Comparison of ENCODE assay signal across 9 cellular contexts in the genomic region with DNA sequence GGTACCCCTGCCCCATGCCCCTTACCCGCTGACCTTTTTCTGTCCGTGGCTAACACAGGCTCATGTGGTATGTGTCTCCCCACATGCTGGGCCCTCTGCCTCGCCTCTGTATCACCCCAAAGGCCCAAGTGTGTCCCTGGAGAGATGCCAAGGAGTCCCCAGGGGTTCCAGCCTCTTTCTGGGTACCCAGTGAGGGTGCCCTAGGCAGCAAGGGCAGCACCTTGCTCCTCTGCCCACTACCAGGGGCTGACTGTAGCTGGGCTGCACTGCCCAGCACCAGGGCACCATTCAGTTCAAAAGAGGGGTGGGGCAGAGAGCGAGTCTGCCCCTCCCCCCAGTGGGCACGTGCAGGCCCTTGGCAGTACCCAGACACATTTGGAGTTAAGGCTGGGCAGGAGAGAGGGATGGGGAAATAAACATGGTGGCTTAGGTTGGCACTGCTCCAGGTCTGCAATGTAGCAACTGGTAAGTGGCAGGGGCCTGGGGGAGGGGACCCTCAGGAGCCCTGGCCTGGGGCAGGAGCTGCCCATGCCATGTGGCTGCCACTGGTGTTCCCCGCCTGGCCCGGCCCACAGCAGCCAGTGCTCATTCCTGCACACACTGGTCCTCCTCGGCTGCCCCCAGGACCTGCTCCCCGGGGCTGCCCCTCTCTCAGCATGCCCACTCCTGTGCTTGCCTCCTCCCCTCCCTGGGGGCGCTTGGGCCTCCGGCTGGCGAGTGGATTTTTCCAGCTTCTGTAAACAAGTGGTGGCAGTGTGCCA. TPM values are rescaled to one million over a fixed set of nuclear protein-coding genes. Genes with fewer than 3 reads are reported as not detected.
A peak's percentile ranks its signal among the peaks of the same experiment; 100 is the strongest.
DNase-seq lines count a peak whose midpoint lies in the region; ATAC-seq and TF ChIP-seq lines count a peak whose summit lies in the region.
"Had no signal": no experiment of that assay in that cellular context is flagged by ENCODE, and none has a peak within 500 bp of the region (broad histone marks: within the 10 kb centered on the region; RNA-seq: fewer than 3 reads in every experiment).

No MANE protein-coding gene starts in this region.

- H3K27ac ChIP-seq in Karpas-422 (ENCODE audit: low read length): no peak overlapping the region
- H3K27ac ChIP-seq in Peyer's patch: peak overlapping the region; percentile 78 to 100 (median 94)

- no peak for TF ChIP-seq POLR2A in Peyer's patch (IDR thresholded peaks at IDR 0.05)

- no peak for DNase-seq in Karpas-422
- DNase-seq in Peyer's patch: peak in 2 of 3 donors; percentile 82 to 85
- peak; percentile 58 for DNase-seq in fibroblast of peridontal ligament (ENCODE audit: extremely low read depth)
- DNase-seq in pons (ENCODE audit: low spot score): peak; percentile 92
- no peak for DNase-seq in activated CD4-positive, CD25-positive, alpha-beta regulatory T cell treated with anti-CD3 and anti-CD28 coated beads, Interleukin-2, amount 50 U/mL, for 72 hours
- DNase-seq in stimulated activated CD4-positive, alpha-beta T cell treated with anti-CD3 and anti-CD28 coated beads, Interleukin-15, amount 100 ng/mL, for 24 hours: no peak

- no peak overlapping the region for H3K4me3 ChIP-seq in Karpas-422 (ENCODE audit: low read length)
- H3K4me3 ChIP-seq in Peyer's patch: peak overlapping the region in 2 of 4 donors; percentile 40 to 48

- H3K9me2 ChIP-seq in Karpas-422 (replicated peaks; ENCODE audit: insufficient read depth, low read length): no peaks in the 10 kb centered on the region

- ATAC-seq in HG03039 (IDR thresholded peaks at IDR 0.05; ENCODE audit: unreplicated experiment) (no peak), HG03442 (IDR thresholded peaks at IDR 0.05; ENCODE audit: unreplicated experiment) (no peak)

- peaks cover 40% of the 10 kb centered on the region for H3K4me1 ChIP-seq in Karpas-422 (ENCODE audit: low read length)
- peaks cover 36 to 96% (median 60%) of the 10 kb centered on the region in 4 donors for H3K4me1 ChIP-seq in Peyer's patch

- H3K79me2 ChIP-seq in Karpas-422 (ENCODE audit: low read length): no peaks in the 10 kb centered on the region

- TF ChIP-seq CTCF in Peyer's patch (IDR thresholded peaks at IDR 0.05): no peak

- H3K27me3 ChIP-seq in Karpas-422 (ENCODE audit: low read length) (no peaks in the 10 kb centered on the region), Peyer's patch (no peaks in the 10 kb centered on the region)

- no peak overlapping the region for H3K9ac ChIP-seq in Karpas-422 (ENCODE audit: low read length)

- no peaks in the 10 kb centered on the region for H3K9me3 ChIP-seq in Karpas-422 (ENCODE audit: low read length)
- no peaks in the 10 kb centered on the region for H3K9me3 ChIP-seq in Peyer's patch

- 0 out of 2 replicates have a peak, but pooled peaks cover 3% of the 10 kb centered on the region for H4K20me1 ChIP-seq in Karpas-422 (ENCODE audit: insufficient read depth, low read depth, low read length)

- no peak overlapping the region for H2AFZ ChIP-seq in Karpas-422 (ENCODE audit: low read length)

- H3K36me3 ChIP-seq in Karpas-422 (ENCODE audit: insufficient read depth, low read length) (no peaks in the 10 kb centered on the region), Peyer's patch (peaks cover 0 to 4% (median 0%) of the 10 kb centered on the region in 3 donors)

- H3K4me2 ChIP-seq in Karpas-422 (ENCODE audit: low read depth, low read length, poor library complexity, severe bottlenecking): peak overlapping the region; percentile 8

RNA-seq across cellular contexts. Expression of gene THRA, which starts 9.1 kb away (rescaled TPM):
- 1.7 and 2.5 TPM in 2 replicates for total RNA-seq in Karpas-422 (2014; rRNA removed; shearing (Covaris generic); ENCODE audit: low replicate concordance)
- total RNA-seq in Peyer's patch: 10 to 100 TPM; 43.4 to 80.5 (median 68.5) TPM

RNA-seq across cellular contexts. Expression of gene MED24, which starts 17.7 kb away (rescaled TPM):
- 40.8 and 50.6 TPM in 2 replicates for total RNA-seq in Karpas-422 (2014; rRNA removed; shearing (Covaris generic); ENCODE audit: low replicate concordance)
- 100 to 1,000 TPM in 3 of 4 donors, 10 to 100 TPM in 1; 77.9 to 176 (median 146) TPM for total RNA-seq in Peyer's patch

RNA-seq across cellular contexts. Expression of gene NR1D1, which starts 28.5 kb away (rescaled TPM):
- total RNA-seq in Karpas-422 (2014; rRNA removed; shearing (Covaris generic); ENCODE audit: low replicate concordance): 0.65 and 0.67 TPM in 2 replicates
- total RNA-seq in Peyer's patch: 10 to 100 TPM; 13.2 to 38.8 (median 18.9) TPM

RNA-seq across cellular contexts. Expression of gene MSL1, which starts 49.9 kb away (rescaled TPM):
- total RNA-seq in Karpas-422 (2014; rRNA removed; shearing (Covaris generic); ENCODE audit: low replicate concordance): 48.6 and 53.2 TPM in 2 replicates
- total RNA-seq in Peyer's patch: 100 to 1,000 TPM in 3 of 4 donors, 10 to 100 TPM in 1; 86.3 to 207 (median 117) TPM

RNA-seq across cellular contexts. Expression of gene CSF3, which starts 56.7 kb away (rescaled TPM):
- total RNA-seq in Karpas-422 (2014; rRNA removed; shearing (Covaris generic); ENCODE audit: low replicate concordance): not detected in 2 replicates
- not detected for total RNA-seq in Peyer's patch
- total RNA-seq: lung microvascular endothelial cell had no signal

Comparison
In these comparisons a context has a peak if more than half of its experiments do, and no peak if none do; other contexts are left out.
1. DNase-seq: peak in Peyer's patch (2 of 3), fibroblast of peridontal ligament (single experiment) and pons (single experiment); none in Karpas-422 (single experiment), activated CD4-positive, CD25-positive, alpha-beta regulatory T cell treated with anti-CD3 and anti-CD28 coated beads, Interleukin-2, amount 50 U/mL, for 72 hours (single experiment) and stimulated activated CD4-positive, alpha-beta T cell treated with anti-CD3 and anti-CD28 coated beads, Interleukin-15, amount 100 ng/mL, for 24 hours (single experiment).
2. RNA of gene THRA, which starts 9.1 kb away (total RNA-seq): 43.4 to 80.5 TPM in Peyer's patch; 1.7 to 2.5 TPM in Karpas-422; every median in the first group is over 10 times any median in the second.